Comparison of ENCODE assay signal across 10 cellular contexts in genomic region chr10:56359837-56360236, GRCh38. TPM values are rescaled to one million over a fixed set of nuclear protein-coding genes. Genes with fewer than 3 reads are reported as not detected.
DNase-seq lines count a peak whose midpoint lies in the region; ATAC-seq, FAIRE-seq and TF ChIP-seq lines count a peak whose summit lies in the region.
"Had no signal": no experiment of that assay in that cellular context is flagged by ENCODE, and none has a peak within 500 bp of the region (broad histone marks: within the 10 kb centered on the region; RNA-seq: fewer than 3 reads in every experiment).

No MANE protein-coding gene starts in this region.

- no peak overlapping the region for H3K27ac ChIP-seq in HepG2 (ENCODE audit: extremely low read length, insufficient read depth, low read length)
- no peak overlapping the region for H3K27ac ChIP-seq in right lobe of liver
- no peak overlapping the region for H3K27ac ChIP-seq in WERI-Rb-1

- TF ChIP-seq RAD21 in HepG2 (CRISPR knock-in tag; IDR thresholded peaks at IDR 0.05) = no peak

- CTCF ChIA-PET in HepG2 (lab: Yijun Ruan, JAX; ENCODE audit: low intra/inter-chr PET ratio, low total read pairs) = no interaction called here

- intact Hi-C loops in HepG2 (cut with micrococcal nuclease; ENCODE audit: unreplicated experiment) = no loop called here
- intact Hi-C loops in right lobe of liver (cut with DNase I) = no loop called here

- TF ChIP-seq EP300 in HepG2 (IDR thresholded peaks at IDR 0.05; ENCODE audit: low read depth in 2 of 2, low read length in 2 of 2) (no peak), HepG2 (CRISPR knock-in tag; IDR thresholded peaks at IDR 0.05; ENCODE audit: borderline replicate concordance) (no peak)

- no peak overlapping the region for H2AFZ ChIP-seq in HepG2 (ENCODE audit: low read length)

- H3K36me3 Mint-ChIP-seq in glutamatergic neuron (ENCODE audit: unreplicated experiment) = no peaks in the 10 kb centered on the region

- H3K36me3 ChIP-seq in HepG2 (replicated peaks in 1 of 2; ENCODE audit: control insufficient read depth in 1 of 2, insufficient read depth in 2 of 2, low read length in 2 of 2) (peaks cover 1 to 13% of the 10 kb centered on the region in 2 experiments; a peak in 1 of 5 replicates), right lobe of liver (no peaks in the 10 kb centered on the region), WERI-Rb-1 (peaks cover 39% of the 10 kb centered on the region)

- peaks cover 2% of the 10 kb centered on the region for H3K4me1 Mint-ChIP-seq in glutamatergic neuron (ENCODE audit: low read depth, unreplicated experiment)

- H3K4me1 ChIP-seq in HepG2 (ENCODE audit: insufficient read depth, low read length) = peaks cover 27% of the 10 kb centered on the region
- H3K4me1 ChIP-seq in right lobe of liver = peaks cover 0 to 12% (median 0%) of the 10 kb centered on the region in 4 donors

- in situ Hi-C loops in HepG2 (cut with HindIII; ENCODE audit: extremely low pct_ligation_motif_present, low pct_unique_long_range_greater_than_20kb) = no loop called here

- no peaks in the 10 kb centered on the region for H3K9me3 Mint-ChIP-seq in glutamatergic neuron (ENCODE audit: unreplicated experiment)
- H3K9me3 Mint-ChIP-seq: dendritic cell treated with granulocyte-macrophage colony-stimulating factor and Interleukin-4, amounts not matched to agents 40 ng/mL and 50 ng/mL, for 4 days had no signal

- DNase-seq in HepG2 (ENCODE audit: low spot score) (no peak), right lobe of liver (no peak), WERI-Rb-1 (no peak), glutamatergic neuron (no peak), KG1 (lab: John Stamatoyannopoulos, UW) (no peak), NCI-H748 treated with DMSO at 0.1 percent for 48 hours (lab: John Stamatoyannopoulos, UW) (no peak), amygdala (lab: John Stamatoyannopoulos, UW) (no peak)

- peak overlapping the region; percentile 58 to 87 (median 81) for H3K4me3 ChIP-seq in HepG2 (replicated peaks in 1 of 3; ENCODE audit: insufficient read depth in 1 of 3, low read depth in 2 of 3, low read length in 3 of 3)
- no peak overlapping the region for H3K4me3 ChIP-seq in right lobe of liver
- H3K4me3 ChIP-seq in WERI-Rb-1 (ENCODE audit: low read depth, low read length) = peak overlapping the region; percentile 95

- FAIRE-seq in HepG2 (lab: Jason Lieb, UNC) = no peak

- H3K4me3 Mint-ChIP-seq in glutamatergic neuron (ENCODE audit: unreplicated experiment) = peak overlapping the region; percentile 96

- peaks cover 13% of the 10 kb centered on the region for H3K79me2 ChIP-seq in HepG2 (ENCODE audit: insufficient read depth, low read length)

- ATAC-seq in HepG2 (no peak), right lobe of liver (no peak), HG03432 (IDR thresholded peaks at IDR 0.05; ENCODE audit: unreplicated experiment) (no peak)
- ATAC-seq: sciatic nerve had no signal

- no TSS peak for BruUV-seq in HepG2 (replicated peaks; lab: Mats Ljungman, UMichigan)

- H3K27me3 ChIP-seq in HepG2 (ENCODE audit: control insufficient read depth in 1 of 2, insufficient read depth in 2 of 2, low read length in 2 of 2) = no peaks in the 10 kb centered on the region; a peak in 1 of 5 replicates
- no peaks in the 10 kb centered on the region for H3K27me3 ChIP-seq in right lobe of liver
- H3K27me3 ChIP-seq in WERI-Rb-1 (ENCODE audit: insufficient read depth, low read depth, severe bottlenecking) = no peaks in the 10 kb centered on the region

- TF ChIP-seq POLR2A in HepG2 (IDR thresholded peaks at IDR 0.05; ENCODE audit: insufficient read depth in 1 of 2, low read depth in 2 of 2, low read length in 2 of 2) = no peak
- TF ChIP-seq POLR2A in right lobe of liver (IDR thresholded peaks at IDR 0.05) = no peak

- H3K27ac Mint-ChIP-seq in glutamatergic neuron (ENCODE audit: unreplicated experiment) = no peak overlapping the region

- 100% methylated on average over 4 of the region's 4 CpGs for WGBS in HepG2 (ENCODE audit: low lambda C conversion rate)
- WGBS in right lobe of liver (ENCODE audit: insufficient coverage, low coverage, low lambda C conversion rate, missing lambda C conversion rate) = no CpG with 5 or more reads among the region's 4 CpGs

- H3K9ac ChIP-seq in HepG2 (ENCODE audit: insufficient read depth, low read depth, low read length) = peak overlapping the region; percentile 74

- peaks cover 5% of the 10 kb centered on the region for H3K27me3 Mint-ChIP-seq in glutamatergic neuron (ENCODE audit: unreplicated experiment)
- H3K27me3 Mint-ChIP-seq: dendritic cell treated with granulocyte-macrophage colony-stimulating factor and Interleukin-4, amounts not matched to agents 40 ng/mL and 50 ng/mL, for 4 days had no signal

- TF ChIP-seq CTCF in HepG2 (CRISPR knock-in tag; IDR thresholded peaks at IDR 0.05) (no peak), right lobe of liver (IDR thresholded peaks at IDR 0.05) (no peak), WERI-Rb-1 (IDR thresholded peaks at IDR 0.05; ENCODE audit: low read depth, low read length) (no peak), glutamatergic neuron (IDR thresholded peaks at IDR 0.05; ENCODE audit: partially characterized antibody, unreplicated experiment) (no peak)

- POLR2A ChIA-PET in HepG2 (lab: Yijun Ruan, JAX) = no interaction called here

- H3K9me3 ChIP-seq in HepG2 (ENCODE audit: low read length) (no peaks in the 10 kb centered on the region), right lobe of liver (no peaks in the 10 kb centered on the region), WERI-Rb-1 (ENCODE audit: severe bottlenecking) (no peaks in the 10 kb centered on the region)

- no peaks in the 10 kb centered on the region for H4K20me1 ChIP-seq in HepG2 (ENCODE audit: insufficient read depth, low read length)

- peak overlapping the region; percentile 83 for H3K4me2 ChIP-seq in HepG2 (ENCODE audit: low read depth, low read length)

TF ChIP-seq in HepG2, 621 proteins besides CTCF, POLR2A, EP300 and RAD21:
- no peak for TF ChIP-seq NR0B2 (CRISPR knock-in tag; IDR thresholded peaks at IDR 0.05)

RNA-seq across cellular contexts. Expression of gene ZWINT, which starts 1.2 kb away (rescaled TPM):
- total RNA-seq in HepG2 (2016; rRNA removed; fragmentation: Illumina TruSeq; extraction: Trizol) (121 and 166 TPM in 2 replicates), right lobe of liver (1 to 10 TPM in 5 of 6 experiments, under 1 TPM in 1; 0.48 to 7.4 (median 2.1) TPM), glutamatergic neuron (ENCODE audit: unreplicated experiment) (11.6 TPM)
- total RNA-seq in HepG2 (2016; cell fraction: cytosol; rRNA removed; fragmentation: Illumina TruSeq; extraction: Trizol; ENCODE audit: low read depth) = 12.2 and 14.3 TPM in 2 replicates
- total RNA-seq in HepG2 (2016; cell fraction: insoluble cytoplasmic fraction; rRNA removed; fragmentation: Illumina TruSeq; extraction: Trizol) = 132 and 175 TPM in 2 replicates
- 32.4 and 39.4 TPM in 2 replicates for total RNA-seq in HepG2 (2016; cell fraction: membrane; rRNA removed; fragmentation: Illumina TruSeq; extraction: Trizol)
- total RNA-seq in HepG2 (2016; cell fraction: nucleus; rRNA removed; fragmentation: Illumina TruSeq; extraction: Trizol) = 72.9 and 78.8 TPM in 2 replicates
- 19.2 and 27.3 TPM in 2 replicates for polyA plus RNA-seq in HepG2 (2011; rRNA removed)
- polyA plus RNA-seq in HepG2 (2011; cell fraction: cytosol; rRNA removed) = 14.3 and 22.5 TPM in 2 replicates
- 27.4 and 39.1 TPM in 2 replicates for polyA plus RNA-seq in HepG2 (2011; cell fraction: nucleus; rRNA removed)
- 9.7 and 29.4 TPM in 2 replicates for polyA plus RNA-seq in HepG2 (2012)
- 9.7 and 11.3 TPM in 2 replicates for polyA plus RNA-seq in HepG2 (2016; cell fraction: cytosol; fragmentation: Illumina TruSeq; extraction: Trizol; ENCODE audit: low read depth)
- polyA plus RNA-seq in HepG2 (2016; cell fraction: insoluble cytoplasmic fraction; fragmentation: Illumina TruSeq; extraction: Trizol; ENCODE audit: low read depth) = 158 and 190 TPM in 2 replicates
- 23.0 and 26.3 TPM in 2 replicates for polyA plus RNA-seq in HepG2 (2016; cell fraction: membrane; fragmentation: Illumina TruSeq; extraction: Trizol; ENCODE audit: low read depth)
- polyA plus RNA-seq in HepG2 (2016; cell fraction: nucleus; fragmentation: Illumina TruSeq; extraction: Trizol; ENCODE audit: insufficient read depth, low read depth) = 126 and 134 TPM in 2 replicates
- polyA minus RNA-seq in HepG2 (2011; rRNA and poly(A)+ RNA removed; ENCODE audit: low replicate concordance) = 8.1 and 66.6 TPM in 2 replicates
- polyA minus RNA-seq in HepG2 (2011; cell fraction: cytosol; rRNA and poly(A)+ RNA removed) = 6.3 and 10.3 TPM in 2 replicates
- polyA minus RNA-seq in HepG2 (2011; cell fraction: nucleus; rRNA and poly(A)+ RNA removed) = 17.3 and 23.2 TPM in 2 replicates

Comparison
In these comparisons a context has a peak if more than half of its experiments do, and no peak if none do; other contexts are left out.
1. H3K4me3 ChIP-seq: peak in HepG2 (3 of 3) and WERI-Rb-1 (single experiment); none in right lobe of liver (0 of 3).